In genomic region chr20:62089393-62089792, GRCh38 we compare ENCODE assay signal across 24 cellular contexts. TPM values are rescaled to one million over a fixed set of nuclear protein-coding genes. Genes with fewer than 3 reads are reported as not detected.
A peak's percentile ranks its signal among the peaks of the same experiment; 100 is the strongest.
DNase-seq lines count a peak whose midpoint lies in the region; ATAC-seq, FAIRE-seq and TF ChIP-seq lines count a peak whose summit lies in the region.
"Had no signal": no experiment of that assay in that cellular context is flagged by ENCODE, and none has a peak within 500 bp of the region (broad histone marks: within the 10 kb centered on the region; RNA-seq: fewer than 3 reads in every experiment).

No MANE protein-coding gene starts in this region.

- in situ Hi-C loops in IMR-90 (cut with MboI; ENCODE audit: low sequenced_read_pairs) = no loop called here

- H3K18ac ChIP-seq in IMR-90 (ENCODE audit: low read depth, low read length) = peak overlapping the region; percentile 54; the same call in 1 of the 2 replicates

- H3K4me2 ChIP-seq in DND-41 (ENCODE audit: insufficient read depth, low read length) (no peak overlapping the region), IMR-90 (ENCODE audit: low read depth, low read length) (no peak overlapping the region)
- H3K4me2 ChIP-seq: BLaER1, GM23338 had no signal

- H3K4me3 Mint-ChIP-seq in activated naive CD4-positive, alpha-beta T cell treated with anti-CD3 and anti-CD28 coated beads for 36 hours = no peak overlapping the region
- H3K4me3 Mint-ChIP-seq: CD4-positive, CD25-positive, alpha-beta regulatory T cell; GM23338 had no signal

- H3K4me3 ChIP-seq in DND-41 (ENCODE audit: low read depth in 1 of 2, low read length in 2 of 2) = no peak overlapping the region
- no peak overlapping the region for H3K4me3 ChIP-seq in IMR-90 (ENCODE audit: insufficient read depth, low read depth, low read length)
- H3K4me3 ChIP-seq in WERI-Rb-1 (ENCODE audit: low read depth, low read length) = no peak overlapping the region
- no peak overlapping the region for H3K4me3 ChIP-seq in kidney (ENCODE audit: low read length in 2 of 2)
- H3K4me3 ChIP-seq: BLaER1, GM23338, HAP-1, Peyer's patch had no signal

- POLR2A ChIA-PET in IMR-90 (lab: Charles Lee; ENCODE audit: unreplicated experiment) = no interaction called here

- H2BK15ac ChIP-seq in IMR-90 (ENCODE audit: low read depth, low read length) = no peak overlapping the region

- no peak overlapping the region for H3K27ac Mint-ChIP-seq in activated naive CD4-positive, alpha-beta T cell treated with anti-CD3 and anti-CD28 coated beads for 36 hours
- H3K27ac Mint-ChIP-seq: CD4-positive, CD25-positive, alpha-beta regulatory T cell; GM23338 had no signal

- CTCF ChIA-PET in IMR-90 (lab: Yijun Ruan, JAX) = interaction anchor here (1.1 kb wide), 1 partner anchor 37 kb away, joined by 3 read pairs; no protein-coding TSS in a partner anchor
- CTCF ChIA-PET in activated naive CD4-positive, alpha-beta T cell treated with anti-CD3 and anti-CD28 coated beads for 36 hours (lab: Charles Lee) = interaction anchor here (0.6 to 0.7 kb wide), 2 partner anchors 65 to 213 kb away, joined by 3 to 5 read pairs; no protein-coding TSS in a partner anchor

- dilution Hi-C loops in IMR-90 (cut with HindIII; ENCODE audit: low sequenced_read_pairs, unreplicated experiment) = no loop called here

- no peaks in the 10 kb centered on the region for H3K4me1 Mint-ChIP-seq in activated naive CD4-positive, alpha-beta T cell treated with anti-CD3 and anti-CD28 coated beads for 36 hours (ENCODE audit: low read depth)
- H3K4me1 Mint-ChIP-seq: CD4-positive, CD25-positive, alpha-beta regulatory T cell; GM23338 had no signal

- H3K9me3 Mint-ChIP-seq in activated naive CD4-positive, alpha-beta T cell treated with anti-CD3 and anti-CD28 coated beads for 36 hours = peaks cover 8% of the 10 kb centered on the region
- H3K9me3 Mint-ChIP-seq: GM23338 had no signal

- intact Hi-C loops in IMR-90 (cut with micrococcal nuclease) = no loop called here
- intact Hi-C loops in kidney (cut with DNase I) = no loop called here
- intact Hi-C loops in activated naive CD4-positive, alpha-beta T cell treated with anti-CD3 and anti-CD28 coated beads for 36 hours (cut with micrococcal nuclease) = no loop called here

- peak overlapping the region; percentile 23 for H2AK9ac ChIP-seq in IMR-90 (replicated peaks; ENCODE audit: low read depth, low read length, poor library complexity)

- H3K27me3 ChIP-seq in DND-41 (ENCODE audit: insufficient read depth, low read length, poor library complexity) (peaks cover 20% of the 10 kb centered on the region), IMR-90 (ENCODE audit: control insufficient read depth, insufficient read depth, low read length) (peaks cover 7% of the 10 kb centered on the region; the same call in 1 of the 2 replicates), WERI-Rb-1 (ENCODE audit: insufficient read depth, low read depth, severe bottlenecking) (no peaks in the 10 kb centered on the region)
- H3K27me3 ChIP-seq: BLaER1, Peyer's patch had no signal

- no peak overlapping the region for H3K27ac ChIP-seq in DND-41 (ENCODE audit: low read length)
- no peak overlapping the region for H3K27ac ChIP-seq in IMR-90 (ENCODE audit: insufficient read depth, low read length)
- no peak overlapping the region for H3K27ac ChIP-seq in WERI-Rb-1
- H3K27ac ChIP-seq in kidney (ENCODE audit: low read depth in 2 of 2, low read length in 2 of 2) = no peak overlapping the region
- H3K27ac ChIP-seq: BLaER1, HL-60, Peyer's patch had no signal

- no peak overlapping the region for H3K23ac ChIP-seq in IMR-90 (ENCODE audit: low read depth, low read length)

- H3K9ac ChIP-seq in DND-41 (ENCODE audit: low read depth, low read length) (no peak overlapping the region), IMR-90 (ENCODE audit: low read depth, low read length) (no peak overlapping the region), kidney (ENCODE audit: low read length in 2 of 2) (no peak overlapping the region)
- H3K9ac ChIP-seq: BLaER1 had no signal

- TF ChIP-seq POLR2A in IMR-90 (IDR thresholded peaks at IDR 0.05; ENCODE audit: low read depth, low read length) = no peak

- peaks cover 4% of the 10 kb centered on the region for H3K27me3 Mint-ChIP-seq in activated naive CD4-positive, alpha-beta T cell treated with anti-CD3 and anti-CD28 coated beads for 36 hours (ENCODE audit: low read depth)

- DNase-seq in DND-41 = no peak
- no peak for DNase-seq in IMR-90
- DNase-seq in WERI-Rb-1 = no peak
- no peak for DNase-seq in kidney
- no peak for DNase-seq in cerebellum (ENCODE audit: low spot score)
- DNase-seq in activated CD8-positive, alpha-beta memory T cell treated with anti-CD3 and anti-CD28 coated beads for 24 hours = no peak
- no peak for DNase-seq in activated naive CD4-positive, alpha-beta T cell treated with anti-CD3 and anti-CD28 coated beads for 36 hours
- DNase-seq: CD4-positive, CD25-positive, alpha-beta regulatory T cell; DMS153; Kasumi-1; MV-4-11; NCI-H1105; NCI-H1436 treated with DMSO at 0.1 percent for 48 hours; NCI-H1930; NCI-H2107; NCI-H446; NCI-H526 treated with DMSO at 0.1 percent for 48 hours; Peyer's patch; SHP77 treated with DMSO at 0.1 percent for 48 hours had no signal

- WGBS in IMR-90 (ENCODE audit: extremely low coverage in 2 of 2, insufficient read length in 1 of 2), 2 experiments = no CpG with 5 or more reads among the region's 3 CpGs

- H3K79me1 ChIP-seq in IMR-90 (ENCODE audit: low read depth in 1 of 2, low read length in 2 of 2) = no peaks in the 10 kb centered on the region; a peak in 1 of 4 replicates

- H4K8ac ChIP-seq in IMR-90 (ENCODE audit: low read depth in 2 of 2, low read length in 2 of 2) = no peak overlapping the region

- H4K91ac ChIP-seq in IMR-90 (ENCODE audit: insufficient read depth, low read depth, low read length) = no peak overlapping the region

- TF ChIP-seq RAD21 in IMR-90 (IDR thresholded peaks at IDR 0.05; ENCODE audit: low read length) = no peak

- H4K5ac ChIP-seq in IMR-90 (ENCODE audit: low read depth, low read length) = no peak overlapping the region

- H2BK20ac ChIP-seq in IMR-90 (ENCODE audit: low read depth, low read length) = 0 out of 2 replicates have a peak overlapping the region, but pooled peaks have one; percentile 18

- H2BK5ac ChIP-seq in IMR-90 (ENCODE audit: low read depth, low read length, poor library complexity, severe bottlenecking) = no peak overlapping the region

- no peak overlapping the region for H3K56ac ChIP-seq in IMR-90 (ENCODE audit: extremely low read depth, insufficient read depth, low read length)

- no peak overlapping the region for H3K14ac ChIP-seq in IMR-90 (replicated peaks; ENCODE audit: low read depth, low read length)

- peaks cover 11% of the 10 kb centered on the region for H3K9me1 ChIP-seq in IMR-90 (ENCODE audit: insufficient read depth, low read length)

- H3K4ac ChIP-seq in IMR-90 (ENCODE audit: low read depth, low read length) = peak overlapping the region; percentile 58; the same call in 1 of the 2 replicates

- H3K36me3 ChIP-seq in DND-41 (ENCODE audit: insufficient read depth, low read length) (no peaks in the 10 kb centered on the region), IMR-90 (ENCODE audit: control insufficient read depth, insufficient read depth, low read length) (no peaks in the 10 kb centered on the region), WERI-Rb-1 (no peaks in the 10 kb centered on the region), kidney (ENCODE audit: control insufficient read depth in 1 of 2, insufficient read depth in 2 of 2, low read length in 2 of 2) (no peaks in the 10 kb centered on the region)
- H3K36me3 ChIP-seq: BLaER1, HAP-1, Peyer's patch had no signal

- no peak overlapping the region; the same call in 1 of the 2 replicates for H2BK120ac ChIP-seq in IMR-90 (ENCODE audit: low read depth, low read length)

- H3K79me2 ChIP-seq in DND-41 (ENCODE audit: insufficient read depth, low read length) = no peaks in the 10 kb centered on the region

- peak; percentile 50 for FAIRE-seq in kidney (lab: Jason Lieb, UNC)

- H2AFZ ChIP-seq in DND-41 (ENCODE audit: low read depth, low read length) (no peak overlapping the region), IMR-90 (replicated peaks; ENCODE audit: low read length, poor library complexity) (no peak overlapping the region)
- H2AFZ ChIP-seq: GM23338 had no signal

- H3K4me1 ChIP-seq in DND-41 (ENCODE audit: insufficient read depth, low read length) (no peaks in the 10 kb centered on the region), IMR-90 (ENCODE audit: control insufficient read depth, insufficient read depth, low read length) (peaks cover 7% of the 10 kb centered on the region), kidney (ENCODE audit: control insufficient read depth in 1 of 2, insufficient read depth in 1 of 2, low read depth in 1 of 2, low read length in 2 of 2) (peaks cover 0 to 3% of the 10 kb centered on the region in 2 donors)
- H3K4me1 ChIP-seq: BLaER1, HAP-1, Peyer's patch had no signal

- peaks cover 3% of the 10 kb centered on the region for H3K36me3 Mint-ChIP-seq in activated naive CD4-positive, alpha-beta T cell treated with anti-CD3 and anti-CD28 coated beads for 36 hours (ENCODE audit: low read depth)
- H3K36me3 Mint-ChIP-seq: CD4-positive, CD25-positive, alpha-beta regulatory T cell had no signal

- H4K20me1 ChIP-seq in DND-41 (ENCODE audit: insufficient read depth, low read length) (no peaks in the 10 kb centered on the region; the same call in 1 of the 2 replicates), IMR-90 (ENCODE audit: insufficient read depth, low read length) (peaks cover 4% of the 10 kb centered on the region; the same call in 1 of the 2 replicates)
- H4K20me1 ChIP-seq: BLaER1 had no signal

- H3K9me3 ChIP-seq in DND-41 (ENCODE audit: insufficient read depth, low read length, severe bottlenecking) = no peaks in the 10 kb centered on the region
- no peaks in the 10 kb centered on the region for H3K9me3 ChIP-seq in IMR-90 (ENCODE audit: control insufficient read depth, insufficient read depth, low read length)
- no peaks in the 10 kb centered on the region for H3K9me3 ChIP-seq in WERI-Rb-1 (ENCODE audit: severe bottlenecking)
- H3K9me3 ChIP-seq in kidney (ENCODE audit: control insufficient read depth in 1 of 2, low read length in 2 of 2) = no peaks in the 10 kb centered on the region
- H3K9me3 ChIP-seq: HAP-1, Peyer's patch had no signal

- peak; percentile 27 for TF ChIP-seq CTCF in DND-41 (IDR thresholded peaks at IDR 0.05; ENCODE audit: borderline replicate concordance, extremely low read depth, low read length, poor library complexity, severe bottlenecking)
- TF ChIP-seq CTCF in IMR-90 (conservative IDR thresholded peaks at IDR 0.05; ENCODE audit: low read depth, low read length) = 0 out of 2 replicates have a peak, but pooled peaks have one; percentile 3
- TF ChIP-seq CTCF in WERI-Rb-1 (IDR thresholded peaks at IDR 0.05; ENCODE audit: low read depth, low read length) = peak; percentile 8; the same call in 1 of the 2 replicates
- TF ChIP-seq CTCF in kidney (IDR thresholded peaks at IDR 0.05; ENCODE audit: borderline replicate concordance, extremely low read depth, insufficient read depth) = no peak

- no TSS peak for BruUV-seq in IMR-90 (replicated peaks; lab: Mats Ljungman, UMichigan)

- ATAC-seq in DND-41 (ENCODE audit: insufficient read depth, low read depth) = no peak
- ATAC-seq in IMR-90 (ENCODE audit: low read depth) = no peak
- no peak for ATAC-seq in GM19463 (IDR thresholded peaks at IDR 0.05; ENCODE audit: unreplicated experiment)
- ATAC-seq: GM23338 had no signal

- H2AK5ac ChIP-seq in IMR-90 (ENCODE audit: low read depth, low read length) = peak overlapping the region; percentile 88; the same call in 1 of the 2 replicates

RNA-seq across cellular contexts. Expression of gene TAF4, which starts 23.7 kb away (rescaled TPM):
- total RNA-seq in IMR-90 (2012; rRNA removed) (1.4 and 1.7 TPM in 2 replicates), kidney (18.4 TPM), cerebellum (18.1 TPM)
- polyA plus RNA-seq in IMR-90 (2012; rRNA removed) (4.9 and 5.1 TPM in 2 replicates), kidney (ENCODE audit: insufficient read depth, low read depth, low replicate concordance) (3.7 TPM)
- 4.7 and 9.8 TPM in 2 replicates for polyA plus RNA-seq in IMR-90 (2012; cell fraction: cytosol; rRNA removed)
- polyA plus RNA-seq in IMR-90 (2012; cell fraction: nucleus; rRNA removed; ENCODE audit: low replicate concordance) = 15.8 and 40.0 TPM in 2 replicates
- 10 to 100 TPM; 15.0 to 15.4 TPM for total RNA-seq in activated naive CD4-positive, alpha-beta T cell treated with anti-CD3 and anti-CD28 coated beads for 36 hours

RNA-seq across cellular contexts. Expression of gene LSM14B, which starts 32.9 kb away (rescaled TPM):
- total RNA-seq in IMR-90 (2012; rRNA removed) = 23.7 and 30.6 TPM in 2 replicates
- 41.1 and 46.7 TPM in 2 replicates for polyA plus RNA-seq in IMR-90 (2012; rRNA removed)
- polyA plus RNA-seq in IMR-90 (2012; cell fraction: cytosol; rRNA removed) = 21.4 and 47.8 TPM in 2 replicates
- polyA plus RNA-seq in IMR-90 (2012; cell fraction: nucleus; rRNA removed; ENCODE audit: low replicate concordance) = 41.4 and 44.4 TPM in 2 replicates
- total RNA-seq in kidney = 31.6 TPM
- 18.0 TPM for polyA plus RNA-seq in kidney (ENCODE audit: insufficient read depth, low read depth, low replicate concordance)
- total RNA-seq in cerebellum = 65.1 TPM
- total RNA-seq in activated naive CD4-positive, alpha-beta T cell treated with anti-CD3 and anti-CD28 coated beads for 36 hours = 10 to 100 TPM; 29.6 to 33.3 TPM

RNA-seq across cellular contexts. Expression of gene PSMA7, which starts 53.8 kb away (rescaled TPM):
- total RNA-seq in IMR-90 (2012; rRNA removed) (458 and 487 TPM in 2 replicates), kidney (190 TPM), cerebellum (72.6 TPM)
- polyA plus RNA-seq in IMR-90 (2012; rRNA removed) (417 and 520 TPM in 2 replicates), kidney (ENCODE audit: insufficient read depth, low read depth, low replicate concordance) (315 TPM)
- 774 and 987 TPM in 2 replicates for polyA plus RNA-seq in IMR-90 (2012; cell fraction: cytosol; rRNA removed)
- polyA plus RNA-seq in IMR-90 (2012; cell fraction: nucleus; rRNA removed; ENCODE audit: low replicate concordance) = 366 and 428 TPM in 2 replicates
- total RNA-seq in activated naive CD4-positive, alpha-beta T cell treated with anti-CD3 and anti-CD28 coated beads for 36 hours = 100 to 1,000 TPM; 287 to 288 TPM

RNA-seq across cellular contexts. Expression of gene SS18L1, which starts 54.2 kb away (rescaled TPM):
- 8.1 and 10.6 TPM in 2 replicates for total RNA-seq in IMR-90 (2012; rRNA removed)
- polyA plus RNA-seq in IMR-90 (2012; rRNA removed) = 12.2 and 15.6 TPM in 2 replicates
- 3.6 and 10.0 TPM in 2 replicates for polyA plus RNA-seq in IMR-90 (2012; cell fraction: cytosol; rRNA removed)
- 32.8 and 87.5 TPM in 2 replicates for polyA plus RNA-seq in IMR-90 (2012; cell fraction: nucleus; rRNA removed; ENCODE audit: low replicate concordance)
- 12.0 TPM for total RNA-seq in kidney
- 6.5 TPM for polyA plus RNA-seq in kidney (ENCODE audit: insufficient read depth, low read depth, low replicate concordance)
- total RNA-seq in cerebellum = 60.0 TPM
- total RNA-seq in activated naive CD4-positive, alpha-beta T cell treated with anti-CD3 and anti-CD28 coated beads for 36 hours = 10 to 100 TPM; 14.5 to 18.0 TPM
